In genomic region chr14:30553311-30553989, GRCh38 we compare ENCODE assay signal across 13 cellular contexts. TPM values are rescaled to one million over a fixed set of nuclear protein-coding genes. Genes with fewer than 3 reads are reported as not detected.
DNase-seq lines count a peak whose midpoint lies in the region; ATAC-seq and TF ChIP-seq lines count a peak whose summit lies in the region.
"Had no signal": no experiment of that assay in that cellular context is flagged by ENCODE, and none has a peak within 500 bp of the region (broad histone marks: within the 10 kb centered on the region; RNA-seq: fewer than 3 reads in every experiment).

No MANE protein-coding gene starts in this region.

- ATAC-seq in HG03097 (IDR thresholded peaks at IDR 0.05; ENCODE audit: low FRiP score, unreplicated experiment) (no peak), HG02610 (IDR thresholded peaks at IDR 0.05; ENCODE audit: unreplicated experiment) (no peak)

- no peak for TF ChIP-seq CTCF in astrocyte of the spinal cord (IDR thresholded peaks at IDR 0.05; ENCODE audit: low read depth, low read length)

- in situ Hi-C loops in astrocyte of the spinal cord (cut with HindIII; ENCODE audit: low sequenced_read_pairs) = no loop called here

- H3K4me3 ChIP-seq in astrocyte of the spinal cord (ENCODE audit: low read depth, low read length) = no peak overlapping the region
- H3K4me3 ChIP-seq: dorsolateral prefrontal cortex, lung had no signal

- DNase-seq in Daoy (ENCODE audit: low read depth) = peak; percentile 57
- DNase-seq in HT1080 (ENCODE audit: low read depth) = peak; percentile 76
- DNase-seq in astrocyte of the spinal cord (ENCODE audit: low read depth, low spot score) = peak; percentile 76
- peak; percentile 9 for DNase-seq in myocyte (ENCODE audit: low read depth)
- no peak for DNase-seq in NCI-H2171 (lab: John Stamatoyannopoulos, UW)
- DNase-seq: DMS 273 treated with DMSO at 0.1 percent for 48 hours; dorsolateral prefrontal cortex; NCI-H1105; NCI-H526; stimulated activated CD4-positive, alpha-beta T cell treated with anti-CD3 and anti-CD28 coated beads, Interleukin-4, amount 100 ng/mL, for 4 hours had no signal

RNA-seq across cellular contexts. Expression of gene G2E3, which starts 5.5 kb away (rescaled TPM):
- total RNA-seq in Daoy (2014; rRNA removed; shearing (Covaris generic)) = 51.5 and 67.9 TPM in 2 replicates
- total RNA-seq in HT1080 (2014; rRNA removed; shearing (Covaris generic)) = 22.4 and 24.3 TPM in 2 replicates
- 24.9 and 31.3 TPM in 2 replicates for polyA plus RNA-seq in HT1080 (2015; cell fraction: cytosol; rRNA removed)
- 55.7 and 63.2 TPM in 2 replicates for polyA plus RNA-seq in HT1080 (2015; cell fraction: nucleus; rRNA removed)
- 12.3 and 13.2 TPM in 2 replicates for total RNA-seq in myocyte
- polyA plus RNA-seq in myocyte (2012) = 3.4 TPM
